In the genomic region with DNA sequence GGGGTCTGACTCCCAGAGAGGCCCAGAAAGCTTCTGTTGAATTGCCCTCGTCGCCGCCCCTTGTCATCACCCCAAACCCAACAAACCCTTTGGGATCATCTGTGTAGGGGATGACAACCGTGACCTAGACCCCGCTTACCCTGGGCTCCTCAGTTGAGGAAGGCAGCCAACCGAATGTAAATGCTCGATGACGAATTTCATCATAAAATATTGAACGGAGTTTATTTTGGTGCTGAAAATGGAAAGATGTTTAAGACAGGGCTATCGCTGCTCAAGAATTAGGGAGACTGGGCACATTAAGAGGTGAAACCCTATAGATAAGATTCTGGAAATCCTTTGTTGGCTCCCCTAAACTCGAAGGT, we compare ENCODE assay signal across 8 cellular contexts. TPM values are rescaled to one million over a fixed set of nuclear protein-coding genes. Genes with fewer than 3 reads are reported as not detected.
DNase-seq lines count a peak whose midpoint lies in the region; ATAC-seq and TF ChIP-seq lines count a peak whose summit lies in the region.

No MANE protein-coding gene starts in this region.

- H3K36me3 ChIP-seq in stomach smooth muscle (ENCODE audit: control insufficient read depth in 2 of 2, insufficient read depth in 2 of 2, low read length in 2 of 2), result no peaks in the 10 kb centered on the region

- H3K27ac ChIP-seq in stomach smooth muscle (ENCODE audit: low read length), result peak overlapping the region; percentile 85

- TF ChIP-seq CTCF in GM13976 (IDR thresholded peaks at IDR 0.05; ENCODE audit: borderline replicate concordance, control extremely low read depth, extremely low read depth, insufficient read depth, missing control alignments), result no peak

- ATAC-seq in GM19328 (IDR thresholded peaks at IDR 0.05; ENCODE audit: unreplicated experiment) (peak; percentile 12), HG03045 (IDR thresholded peaks at IDR 0.05; ENCODE audit: unreplicated experiment) (peak; percentile 8)

- H3K4me1 ChIP-seq in stomach smooth muscle (ENCODE audit: control insufficient read depth, insufficient read depth, low read length), result peaks cover 6% of the 10 kb centered on the region

- DNase-seq in GM13976 (ENCODE audit: low spot score) (no peak), activated gamma-delta T cell (lab: John Stamatoyannopoulos, UW) (no peak), dermis blood vessel endothelial cell (no peak)

- in situ Hi-C loops in GM13976 (cut with MboI; ENCODE audit: low sequenced_read_pairs, unreplicated experiment), result no loop called here

- H3K9me3 ChIP-seq in iPS-18c (ENCODE audit: control insufficient read depth, insufficient read depth, low read length), result no peaks in the 10 kb centered on the region
- H3K9me3 ChIP-seq in stomach smooth muscle (ENCODE audit: control insufficient read depth in 2 of 2, low read length in 2 of 2), result no peaks in the 10 kb centered on the region

- H3K27ac Mint-ChIP-seq in activated naive CD8-positive, alpha-beta T cell, result peak overlapping the region; percentile 93

- H3K36me3 Mint-ChIP-seq in activated naive CD8-positive, alpha-beta T cell, result no peaks in the 10 kb centered on the region

- H3K4me3 Mint-ChIP-seq in activated naive CD8-positive, alpha-beta T cell, result peak overlapping the region; percentile 93

- H3K9me3 Mint-ChIP-seq in activated naive CD8-positive, alpha-beta T cell (ENCODE audit: low read depth), result no peaks in the 10 kb centered on the region

- H3K4me3 ChIP-seq in iPS-18c (ENCODE audit: insufficient read depth, low read depth, low read length), result peak overlapping the region; percentile 92
- peak overlapping the region; percentile 89 to 92 for H3K4me3 ChIP-seq in stomach smooth muscle (ENCODE audit: low read length in 2 of 2)

- H3K4me1 Mint-ChIP-seq in activated naive CD8-positive, alpha-beta T cell (ENCODE audit: low read depth), result peaks cover 38% of the 10 kb centered on the region

- peak overlapping the region; percentile 97 for H3K9ac ChIP-seq in stomach smooth muscle (ENCODE audit: low read length in 2 of 2)

- no peaks in the 10 kb centered on the region for H3K27me3 ChIP-seq in stomach smooth muscle (ENCODE audit: control insufficient read depth in 1 of 2, insufficient read depth in 2 of 2, low read length in 2 of 2)

- no peaks in the 10 kb centered on the region for H3K27me3 Mint-ChIP-seq in activated naive CD8-positive, alpha-beta T cell

RNA-seq across cellular contexts. Expression of gene ACTR10, which starts 0.5 kb away (rescaled TPM):
- 39.6 and 42.4 TPM in 2 replicates for total RNA-seq in dermis blood vessel endothelial cell

RNA-seq across cellular contexts. Expression of gene PSMA3, which starts 44.2 kb away (rescaled TPM):
- 102 and 157 TPM in 2 replicates for total RNA-seq in dermis blood vessel endothelial cell

RNA-seq across cellular contexts. Expression of gene ARMH4, which starts 48.4 kb away (rescaled TPM):
- total RNA-seq in dermis blood vessel endothelial cell, result 1.5 and 2.0 TPM in 2 replicates
